ENCODE assay signal across 14 cellular contexts in genomic region chr13:110254751-110255553, GRCh38. TPM values are rescaled to one million over a fixed set of nuclear protein-coding genes. Genes with fewer than 3 reads are reported as not detected.
DNase-seq lines count a peak whose midpoint lies in the region; ATAC-seq and TF ChIP-seq lines count a peak whose summit lies in the region.
"Had no signal": no experiment of that assay in that cellular context is flagged by ENCODE, and none has a peak within 500 bp of the region (broad histone marks: within the 10 kb centered on the region; RNA-seq: fewer than 3 reads in every experiment).

No MANE protein-coding gene starts in this region.

- peak overlapping the region in 9 of 11 experiments; percentile 36 to 90 (median 62); a peak in 15 of 22 replicates for H3K4me2 ChIP-seq in BLaER1 treated with 17β-estradiol and CSF1 and Interleukin-3, amounts not matched to agents 10 nM and 100 nM
- no peak overlapping the region for H3K4me2 ChIP-seq in trophoblast cell (ENCODE audit: low read length)

- H3K4ac ChIP-seq in trophoblast cell (ENCODE audit: low read depth, low read length): no peak overlapping the region

- H3K4me3 ChIP-seq in BLaER1 treated with 17β-estradiol and CSF1 and Interleukin-3, amounts not matched to agents 10 nM and 100 nM: no peak overlapping the region
- H3K4me3 ChIP-seq in HUES48 (ENCODE audit: low read depth, low read length) (no peak overlapping the region), esophagus squamous epithelium (no peak overlapping the region), trophoblast cell (ENCODE audit: low read depth, low read length) (no peak overlapping the region), mucosa of descending colon (no peak overlapping the region)
- H3K4me3 ChIP-seq: left lung had no signal

- H2AK5ac ChIP-seq in trophoblast cell (ENCODE audit: low read length): no peak overlapping the region

- H3K9ac ChIP-seq in BLaER1 treated with 17β-estradiol and CSF1 and Interleukin-3, amounts not matched to agents 10 nM and 100 nM: no peak overlapping the region
- H3K9ac ChIP-seq in HUES48 (ENCODE audit: low read depth, low read length) (no peak overlapping the region), trophoblast cell (ENCODE audit: low read length) (no peak overlapping the region)

- no peak for ATAC-seq in mucosa of descending colon
- ATAC-seq: stimulated activated naive B cell treated with anti-CD40 and anti-IgM and Interleukin-4, amounts not matched to agents 10 μg/mL and 1 μg/mL and 100 μg/mL, for 72 hours had no signal

- H4K8ac ChIP-seq in trophoblast cell (ENCODE audit: low read depth, low read length): no peak overlapping the region

- no peak overlapping the region for H4K91ac ChIP-seq in trophoblast cell (ENCODE audit: low read depth, low read length)

- H3K36me3 ChIP-seq in BLaER1 treated with 17β-estradiol and CSF1 and Interleukin-3, amounts not matched to agents 10 nM and 100 nM: no peaks in the 10 kb centered on the region
- no peaks in the 10 kb centered on the region for H3K36me3 ChIP-seq in HUES48 (ENCODE audit: control insufficient read depth, insufficient read depth, low read length)
- no peaks in the 10 kb centered on the region for H3K36me3 ChIP-seq in esophagus squamous epithelium
- peaks cover 9 to 10% of the 10 kb centered on the region in 2 experiments for H3K36me3 ChIP-seq in trophoblast cell (ENCODE audit: control insufficient read depth in 1 of 2, insufficient read depth in 2 of 2, low read length in 2 of 2)
- H3K36me3 ChIP-seq in mucosa of descending colon (ENCODE audit: low read depth): no peaks in the 10 kb centered on the region
- H3K36me3 ChIP-seq: left lung had no signal

- TF ChIP-seq CTCF in esophagus squamous epithelium (IDR thresholded peaks at IDR 0.05): no peak
- TF ChIP-seq CTCF in mucosa of descending colon (IDR thresholded peaks at IDR 0.05): no peak

- peaks cover 2% of the 10 kb centered on the region for H3K79me2 ChIP-seq in trophoblast cell (ENCODE audit: control insufficient read depth, insufficient read depth, low read length, poor library complexity)

- intact Hi-C loops in esophagus squamous epithelium (cut with DNase I) (no loop called here), mucosa of descending colon (cut with DNase I, micrococcal nuclease) (no loop called here)

- H3K27me3 ChIP-seq in BLaER1 treated with 17β-estradiol and CSF1 and Interleukin-3, amounts not matched to agents 10 nM and 100 nM: no peaks in the 10 kb centered on the region
- no peaks in the 10 kb centered on the region for H3K27me3 ChIP-seq in HUES48 (ENCODE audit: control insufficient read depth, insufficient read depth, low read length)
- H3K27me3 ChIP-seq in esophagus squamous epithelium: no peaks in the 10 kb centered on the region
- no peaks in the 10 kb centered on the region for H3K27me3 ChIP-seq in trophoblast cell (ENCODE audit: insufficient read depth, low read length)
- H3K27me3 ChIP-seq: left lung had no signal

- peaks cover 21 to 38% (median 28%) of the 10 kb centered on the region in 10 experiments for H3K4me1 ChIP-seq in BLaER1 treated with 17β-estradiol and CSF1 and Interleukin-3, amounts not matched to agents 10 nM and 100 nM
- H3K4me1 ChIP-seq in HUES48 (ENCODE audit: control insufficient read depth, insufficient read depth, low read length) (no peaks in the 10 kb centered on the region), esophagus squamous epithelium (peaks cover 0 to 36% (median 20%) of the 10 kb centered on the region in 3 donors), trophoblast cell (ENCODE audit: control insufficient read depth in 1 of 2, insufficient read depth in 2 of 2, low read length in 2 of 2) (peaks cover 16 to 24% of the 10 kb centered on the region in 2 experiments), mucosa of descending colon (ENCODE audit: low read depth) (no peaks in the 10 kb centered on the region)

- no peak overlapping the region for H2AFZ ChIP-seq in trophoblast cell (ENCODE audit: insufficient read depth, low read length, poor library complexity)

- 64 to 82% methylated on average over 5 to 6 of the region's 9 CpGs for WGBS in esophagus squamous epithelium, 2 donors
- no CpG with 5 or more reads among the region's 9 CpGs for WGBS in trophoblast cell (ENCODE audit: extremely low coverage, insufficient coverage, insufficient read length)

- H2BK12ac ChIP-seq in trophoblast cell (ENCODE audit: low read length): peak overlapping the region; percentile 56

- H3K9me3 ChIP-seq in BLaER1 treated with 17β-estradiol and CSF1 and Interleukin-3, amounts not matched to agents 10 nM and 100 nM (replicated peaks in 1 of 11): peaks cover 0 to 30% (median 24%) of the 10 kb centered on the region in 11 experiments; a peak in 18 of 22 replicates
- H3K9me3 ChIP-seq in HUES48 (ENCODE audit: control insufficient read depth, insufficient read depth, low read length) (no peaks in the 10 kb centered on the region), esophagus squamous epithelium (no peaks in the 10 kb centered on the region), trophoblast cell (ENCODE audit: insufficient read depth, low read depth, low read length) (peaks cover 2% of the 10 kb centered on the region), mucosa of descending colon (no peaks in the 10 kb centered on the region)
- H3K9me3 ChIP-seq: left lung had no signal

- peak overlapping the region; percentile 57 for H2BK5ac ChIP-seq in trophoblast cell (ENCODE audit: low read depth, low read length, poor library complexity)

- H3K18ac ChIP-seq in trophoblast cell (ENCODE audit: low read length): peak overlapping the region; percentile 63

- peak overlapping the region in 3 of 11 experiments; percentile 6 to 36 (median 26); a peak in 2 of 22 replicates for H3K27ac ChIP-seq in BLaER1 treated with 17β-estradiol and CSF1 and Interleukin-3, amounts not matched to agents 10 nM and 100 nM
- H3K27ac ChIP-seq in HUES48 (ENCODE audit: low read depth, low read length) (peak overlapping the region; percentile 8), esophagus squamous epithelium (peak overlapping the region; percentile 54 to 89 (median 81)), trophoblast cell (ENCODE audit: low read depth, low read length) (peak overlapping the region; percentile 15)

- no peak for TF ChIP-seq POLR2A in esophagus squamous epithelium (IDR thresholded peaks at IDR 0.05)

- peaks cover 10% of the 10 kb centered on the region for H3K79me1 ChIP-seq in trophoblast cell (ENCODE audit: low read length)

- no peak overlapping the region for H3K23ac ChIP-seq in trophoblast cell (ENCODE audit: low read length)

- DNase-seq in esophagus squamous epithelium (lab: John Stamatoyannopoulos, UW) (no peak), trophoblast cell (peak; percentile 58 to 70), hypothalamus (lab: John Stamatoyannopoulos, UW) (no peak), mucosa of descending colon (no peak), KBM-7 (no peak), NK-92 (lab: John Stamatoyannopoulos, UW; ENCODE audit: unreplicated experiment) (no peak)
- DNase-seq: activated CD8-positive, alpha-beta memory T cell treated with anti-CD3 and anti-CD28 coated beads, Interleukin-2, amount 50 U/mL, for 4 hours; left lung; NCI-H1417; NCI-H82; stimulated activated CD4-positive, alpha-beta T cell treated with anti-CD3 and anti-CD28 coated beads, Interleukin-15, amount 100 ng/mL, for 24 hours; stimulated activated naive B cell treated with anti-CD40 and anti-IgM and Interleukin-4, amounts not matched to agents 10 μg/mL and 1 μg/mL and 100 μg/mL, for 72 hours had no signal

- H3K14ac ChIP-seq in trophoblast cell (ENCODE audit: low read length): peak overlapping the region; percentile 43

- H2BK120ac ChIP-seq in trophoblast cell (ENCODE audit: insufficient read depth, low read length, poor library complexity): peak overlapping the region; percentile 56

- in situ Hi-C loops in KBM-7 (cut with MboI; ENCODE audit: low pct_unique_long_range_greater_than_20kb, low sequenced_read_pairs): no loop called here

- no peaks in the 10 kb centered on the region for H4K20me1 ChIP-seq in BLaER1 treated with 17β-estradiol and CSF1 and Interleukin-3, amounts not matched to agents 10 nM and 100 nM

- no peak overlapping the region for H4K12ac ChIP-seq in trophoblast cell (ENCODE audit: low read depth, low read length)

RNA-seq across cellular contexts. Expression of gene COL4A1, which starts 52.0 kb away (rescaled TPM):
- total RNA-seq in esophagus squamous epithelium (10 to 100 TPM in 3 of 4 donors, 1 to 10 TPM in 1; 8.9 to 97.1 (median 40.2) TPM), mucosa of descending colon (100 to 1,000 TPM in 1 of 3 donors, 10 to 100 TPM in 2; 19.0 to 308 (median 61.9) TPM)
- polyA plus RNA-seq in trophoblast cell (2013): 445 and 497 TPM in 2 replicates

RNA-seq across cellular contexts. Expression of gene COL4A2, which starts 52.1 kb away (rescaled TPM):
- 100 to 1,000 TPM in 1 of 4 donors, 10 to 100 TPM in 3; 11.9 to 102 (median 43.5) TPM for total RNA-seq in esophagus squamous epithelium
- 769 and 825 TPM in 2 replicates for polyA plus RNA-seq in trophoblast cell (2013)
- 100 to 1,000 TPM in 1 of 3 donors, 10 to 100 TPM in 2; 33.5 to 389 (median 74.2) TPM for total RNA-seq in mucosa of descending colon

Comparison
In these comparisons a context has a peak if more than half of its experiments do, and no peak if none do; other contexts are left out.
1. DNase-seq: peak in trophoblast cell (2 of 2); none in esophagus squamous epithelium (single experiment), hypothalamus (0 of 51), mucosa of descending colon (0 of 3), KBM-7 (single experiment) and NK-92 (single experiment).